ENCODE assay signal across 1 cellular context in genomic region chr10:101018600-101019439, GRCh38.
TF ChIP-seq lines count a peak whose summit lies in the region.

No MANE protein-coding gene starts in this region.

TF ChIP-seq in HepG2, 621 proteins besides CTCF, POLR2A, EP300 and RAD21 (continued from another document and continues in another):
- TF ChIP-seq ZNF552 (CRISPR knock-in tag; IDR thresholded peaks at IDR 0.05; ENCODE audit: borderline replicate concordance) (no peak), SOX13 (IDR thresholded peaks at IDR 0.05) (no peak), SOX13 (CRISPR knock-in tag; conservative IDR thresholded peaks at IDR 0.05 in 1 of 2, IDR thresholded peaks at IDR 0.05 in 1 of 2) (no peak; a peak in 1 of 4 replicates), TSC22D2 (CRISPR knock-in tag; IDR thresholded peaks at IDR 0.05; ENCODE audit: borderline replicate concordance) (peak; percentile 41; the same call in 1 of the 2 replicates), KAT7 (CRISPR knock-in tag; IDR thresholded peaks at IDR 0.05; ENCODE audit: borderline replicate concordance) (no peak), ZGPAT (CRISPR knock-in tag; IDR thresholded peaks at IDR 0.05) (no peak), ZNF513 (CRISPR knock-in tag; conservative IDR thresholded peaks at IDR 0.05) (no peak), SRF (IDR thresholded peaks at IDR 0.05; ENCODE audit: low read depth, low read length) (no peak), ZNF720 (CRISPR knock-in tag; IDR thresholded peaks at IDR 0.05) (no peak), TFE3 (CRISPR knock-in tag; IDR thresholded peaks at IDR 0.05) (peak; percentile 50; the same call in 1 of the 2 replicates), ZNF597 (CRISPR knock-in tag; IDR thresholded peaks at IDR 0.05) (no peak), ZNF234 (CRISPR knock-in tag; conservative IDR thresholded peaks at IDR 0.05) (no peak), ARID5B (CRISPR knock-in tag; IDR thresholded peaks at IDR 0.05) (peak; percentile 31; the same call in 1 of the 2 replicates), ZNF382 (CRISPR knock-in tag; IDR thresholded peaks at IDR 0.05; ENCODE audit: borderline replicate concordance) (no peak), IRX3 (CRISPR knock-in tag; IDR thresholded peaks at IDR 0.05; ENCODE audit: borderline replicate concordance, low read depth) (no peak; the same call in 1 of the 2 replicates), ZUFSP (CRISPR knock-in tag; IDR thresholded peaks at IDR 0.05; ENCODE audit: borderline replicate concordance) (no peak), ZSCAN29 (CRISPR knock-in tag; conservative IDR thresholded peaks at IDR 0.05) (peak; percentile 97), HHEX (CRISPR knock-in tag; IDR thresholded peaks at IDR 0.05) (no peak), ZBTB49 (CRISPR knock-in tag; IDR thresholded peaks at IDR 0.05; ENCODE audit: borderline replicate concordance) (no peak), ZNF503 (CRISPR knock-in tag; IDR thresholded peaks at IDR 0.05) (no peak), ZSCAN21 (CRISPR knock-in tag; IDR thresholded peaks at IDR 0.05; ENCODE audit: borderline replicate concordance) (peak; percentile 72), ZNF264 (CRISPR knock-in tag; IDR thresholded peaks at IDR 0.05) (no peak), ZNF879 (CRISPR knock-in tag; IDR thresholded peaks at IDR 0.05) (0 out of 2 replicates have a peak, but pooled peaks have one; percentile 64), GLI4 (CRISPR knock-in tag; IDR thresholded peaks at IDR 0.05; ENCODE audit: borderline replicate concordance) (no peak), AGO1 (IDR thresholded peaks at IDR 0.05; ENCODE audit: low read depth, low read length, poor library complexity, severe bottlenecking) (peak; percentile 42), ZNF253 (CRISPR knock-in tag; IDR thresholded peaks at IDR 0.05; ENCODE audit: borderline replicate concordance) (no peak), IKZF5 (CRISPR knock-in tag; IDR thresholded peaks at IDR 0.05) (no peak), ATF2 (CRISPR knock-in tag; IDR thresholded peaks at IDR 0.05) (peak; percentile 70), MLXIP (CRISPR knock-in tag; IDR thresholded peaks at IDR 0.05; ENCODE audit: borderline replicate concordance) (no peak), ZNF589 (CRISPR knock-in tag; conservative IDR thresholded peaks at IDR 0.05) (no peak), MBNL3 (CRISPR knock-in tag; conservative IDR thresholded peaks at IDR 0.05) (no peak)
